In genomic region chr2:70931376-70932000, GRCh38 we compare ENCODE assay signal across 1 cellular context.
TF ChIP-seq lines count a peak whose summit lies in the region.

No MANE protein-coding gene starts in this region.

TF ChIP-seq in GM23338, 12 proteins besides CTCF, POLR2A, EP300 and RAD21 (continued from another document):
- no peak for TF ChIP-seq REST (IDR thresholded peaks at IDR 0.05; ENCODE audit: unreplicated experiment)
- no peak for TF ChIP-seq STAT1 (IDR thresholded peaks at IDR 0.05; ENCODE audit: unreplicated experiment)
- TF ChIP-seq NANOG (IDR thresholded peaks at IDR 0.05; ENCODE audit: borderline replicate concordance), result no peak
- no peak for TF ChIP-seq JUNB (IDR thresholded peaks at IDR 0.05; ENCODE audit: unreplicated experiment)
- no peak for TF ChIP-seq EZH2phosphoT487 (IDR thresholded peaks at IDR 0.05; ENCODE audit: unreplicated experiment)
- TF ChIP-seq ZNF462 (CRISPR knock-in tag; IDR thresholded peaks at IDR 0.05), result no peak
- no peak for TF ChIP-seq CREB1 (CRISPR knock-in tag; IDR thresholded peaks at IDR 0.05; ENCODE audit: low read depth)
- TF ChIP-seq ZNF114 (CRISPR knock-in tag; IDR thresholded peaks at IDR 0.05), result no peak
- no peak for TF ChIP-seq EZH2 (IDR thresholded peaks at IDR 0.05; ENCODE audit: low read depth, unreplicated experiment)
- TF ChIP-seq ZNF331 (CRISPR knock-in tag; IDR thresholded peaks at IDR 0.05; ENCODE audit: low read depth), result no peak
- no peak for TF ChIP-seq ETS1 (IDR thresholded peaks at IDR 0.05)
